ENCODE assay signal across 8 cellular contexts in genomic region chr5:178839319-178839704, GRCh38. TPM values are rescaled to one million over a fixed set of nuclear protein-coding genes. Genes with fewer than 3 reads are reported as not detected.
A peak's percentile ranks its signal among the peaks of the same experiment; 100 is the strongest.
DNase-seq lines count a peak whose midpoint lies in the region; ATAC-seq lines count a peak whose summit lies in the region.

No MANE protein-coding gene starts in this region.

- no peaks in the 10 kb centered on the region for H3K27me3 Mint-ChIP-seq in immature natural killer cell (ENCODE audit: low read depth in 3 of 3)

- H3K4me3 Mint-ChIP-seq in immature natural killer cell, result no peak overlapping the region

- no peaks in the 10 kb centered on the region for H3K36me3 Mint-ChIP-seq in immature natural killer cell

- peak; percentile 2 for DNase-seq in NK-92 treated with Interleukin-12 subunit alpha and Interleukin-12 subunit beta, amount 100 ng/mL, for 24 hours (lab: John Stamatoyannopoulos, UW)
- DNase-seq in NK-92 (lab: John Stamatoyannopoulos, UW; ENCODE audit: unreplicated experiment) (no peak), RPMI8226 (peak; percentile 61), immature natural killer cell (peak in 2 of 3 donors; percentile 8 to 23), middle frontal gyrus (ENCODE audit: extremely low spot score, low spot score) (no peak)
- peak; percentile 10 for DNase-seq in activated naive CD8-positive, alpha-beta T cell treated with anti-CD3 and anti-CD28 coated beads, Interleukin-2, amount 50 U/mL, for 16 hours (ENCODE audit: low read depth, low spot score)
- peak; percentile 43 for DNase-seq in stimulated activated CD4-positive, alpha-beta T cell treated with anti-CD3 and anti-CD28 coated beads, Interleukin-4, amount 100 ng/mL, for 1 hour

- peak overlapping the region in 1 of 6 donors; percentile 14 for H3K27ac Mint-ChIP-seq in immature natural killer cell

- no peaks in the 10 kb centered on the region for H3K4me1 Mint-ChIP-seq in immature natural killer cell

- ATAC-seq in HG03135 (IDR thresholded peaks at IDR 0.05; ENCODE audit: unreplicated experiment), result no peak

- no peaks in the 10 kb centered on the region for H3K9me3 Mint-ChIP-seq in immature natural killer cell

RNA-seq across cellular contexts. Expression of gene ZNF354B, which starts 20.4 kb away (rescaled TPM):
- 1 to 10 TPM; 2.2 to 5.1 (median 2.7) TPM for polyA plus RNA-seq in immature natural killer cell

RNA-seq across cellular contexts. Expression of gene ZFP2, which starts 56.4 kb away (rescaled TPM):
- under 1 TPM in 1 of 3 donors, not detected in 2; 0.43 TPM for polyA plus RNA-seq in immature natural killer cell

Comparison
In these comparisons a context has a peak if more than half of its experiments do, and no peak if none do; other contexts are left out.
1. DNase-seq: peak in NK-92 treated with Interleukin-12 subunit alpha and Interleukin-12 subunit beta, amount 100 ng/mL, for 24 hours (single experiment), RPMI8226 (single experiment), activated naive CD8-positive, alpha-beta T cell treated with anti-CD3 and anti-CD28 coated beads, Interleukin-2, amount 50 U/mL, for 16 hours (single experiment), immature natural killer cell (2 of 3) and stimulated activated CD4-positive, alpha-beta T cell treated with anti-CD3 and anti-CD28 coated beads, Interleukin-4, amount 100 ng/mL, for 1 hour (single experiment); none in NK-92 (single experiment) and middle frontal gyrus (single experiment).